Comparison of ENCODE assay signal across 26 cellular contexts in genomic region chr3:17404548-17404947, GRCh38.
DNase-seq lines count a peak whose midpoint lies in the region; ATAC-seq and FAIRE-seq lines count a peak whose summit lies in the region.
"Had no signal": no experiment of that assay in that cellular context is flagged by ENCODE, and none has a peak within 500 bp of the region (broad histone marks: within the 10 kb centered on the region; RNA-seq: fewer than 3 reads in every experiment).

No MANE protein-coding gene starts in this region.

- no peaks in the 10 kb centered on the region for H3K9me3 ChIP-seq in small intestine (ENCODE audit: control insufficient read depth, low read depth)
- H3K9me3 ChIP-seq: BE2C, BLaER1 had no signal

- H3K27ac Mint-ChIP-seq in activated T-helper 17 cell treated with anti-CD3 and anti-CD28 coated beads, Interleukin-2, amount 50 U/mL, for 72 hours, result no peak overlapping the region
- H3K27ac Mint-ChIP-seq: CD14-positive monocyte; CD4-positive, alpha-beta memory T cell; CD4-positive, CD25-positive, alpha-beta regulatory T cell; CD8-positive, alpha-beta memory T cell had no signal

- H3K27me3 Mint-ChIP-seq in activated T-helper 17 cell treated with anti-CD3 and anti-CD28 coated beads, Interleukin-2, amount 50 U/mL, for 72 hours, result no peaks in the 10 kb centered on the region
- H3K27me3 Mint-ChIP-seq: CD4-positive, alpha-beta memory T cell; CD4-positive, CD25-positive, alpha-beta regulatory T cell; CD8-positive, alpha-beta memory T cell had no signal

- H3K9me3 Mint-ChIP-seq in activated T-helper 17 cell treated with anti-CD3 and anti-CD28 coated beads, Interleukin-2, amount 50 U/mL, for 72 hours, result no peaks in the 10 kb centered on the region
- H3K9me3 Mint-ChIP-seq: CD14-positive monocyte; CD4-positive, alpha-beta memory T cell; CD4-positive, CD25-positive, alpha-beta regulatory T cell; CD8-positive, alpha-beta memory T cell had no signal

- peaks cover 0 to 1% of the 10 kb centered on the region in 2 donors for H3K36me3 ChIP-seq in small intestine (ENCODE audit: control insufficient read depth in 2 of 2, insufficient read depth in 2 of 2, low read length in 2 of 2)
- H3K36me3 ChIP-seq: BE2C had no signal

- no peak for ATAC-seq in GM21423 (IDR thresholded peaks at IDR 0.05; ENCODE audit: unreplicated experiment)
- ATAC-seq in activated T-helper 17 cell treated with anti-CD3 and anti-CD28 coated beads, Interleukin-2, amount 50 U/mL, for 72 hours (replicated peaks), result no peak
- ATAC-seq: GM12878 had no signal

- H3K27me3 ChIP-seq in small intestine (ENCODE audit: control insufficient read depth in 2 of 2, insufficient read depth in 2 of 2, low read length in 2 of 2), result no peaks in the 10 kb centered on the region
- H3K27me3 ChIP-seq: BE2C, BLaER1 had no signal

- peaks cover 22% of the 10 kb centered on the region for H3K36me3 Mint-ChIP-seq in activated T-helper 17 cell treated with anti-CD3 and anti-CD28 coated beads, Interleukin-2, amount 50 U/mL, for 72 hours (ENCODE audit: low read depth)

- WGBS in small intestine, 3 donors, result 46 to 72% (median 61%) methylated on average over 2 of the region's 2 CpGs

- no peak overlapping the region for H3K4me3 ChIP-seq in small intestine (ENCODE audit: low read depth in 1 of 2, low read length in 2 of 2)
- H3K4me3 ChIP-seq: BLaER1, GM12878 had no signal

- no peaks in the 10 kb centered on the region for H3K4me1 ChIP-seq in small intestine (ENCODE audit: control insufficient read depth in 2 of 2, insufficient read depth in 1 of 2, low read depth in 1 of 2, low read length in 1 of 2)
- H3K4me1 ChIP-seq: BE2C, BLaER1 had no signal

- H3K4me3 Mint-ChIP-seq in activated T-helper 17 cell treated with anti-CD3 and anti-CD28 coated beads, Interleukin-2, amount 50 U/mL, for 72 hours, result no peak overlapping the region
- H3K4me3 Mint-ChIP-seq: CD14-positive monocyte; CD4-positive, alpha-beta memory T cell; CD4-positive, CD25-positive, alpha-beta regulatory T cell; CD8-positive, alpha-beta memory T cell had no signal

- H3K27ac ChIP-seq in small intestine (ENCODE audit: low read depth in 1 of 2, low read length in 1 of 2), result no peak overlapping the region
- H3K27ac ChIP-seq: BLaER1 had no signal

- peak; percentile 10 for FAIRE-seq in small intestine (lab: Jason Lieb, UNC)
- FAIRE-seq: A204.1, GM12878, GM12892, GM18507 had no signal

- DNase-seq in NCI-H82 (lab: John Stamatoyannopoulos, UW) (peak; percentile 28), NCI-H82 treated with DMSO at 0.1 percent for 48 hours (lab: John Stamatoyannopoulos, UW; ENCODE audit: unreplicated experiment) (peak; percentile 12), small intestine (no peak)
- DNase-seq: 8988T; ACHN; BE2C; C1 segment of cervical spinal cord; CD4-positive, alpha-beta memory T cell; CD4-positive, CD25-positive, alpha-beta regulatory T cell; CD8-positive, alpha-beta memory T cell; COR-L47; DMS 273 treated with DMSO at 0.1 percent for 48 hours; DMS153; DMS53; DMS79; DND-41; EL; GDM1 had no signal

- H3K4me1 Mint-ChIP-seq in activated T-helper 17 cell treated with anti-CD3 and anti-CD28 coated beads, Interleukin-2, amount 50 U/mL, for 72 hours, result no peaks in the 10 kb centered on the region
- H3K4me1 Mint-ChIP-seq: CD14-positive monocyte; CD4-positive, alpha-beta memory T cell; CD8-positive, alpha-beta memory T cell had no signal
